Comparison of ENCODE assay signal across 8 cellular contexts in genomic region chrX:119942173-119942819, GRCh38. TPM values are rescaled to one million over a fixed set of nuclear protein-coding genes. Genes with fewer than 3 reads are reported as not detected.
DNase-seq lines count a peak whose midpoint lies in the region; ATAC-seq and TF ChIP-seq lines count a peak whose summit lies in the region.

No MANE protein-coding gene starts in this region.

- no peak for ATAC-seq in WTC11
- no peak for ATAC-seq in GM18502 (IDR thresholded peaks at IDR 0.05; ENCODE audit: poor library complexity, unreplicated experiment)

- no peaks in the 10 kb centered on the region for H3K9me3 ChIP-seq in hepatocyte (ENCODE audit: low read depth)

- peak overlapping the region; percentile 92 for H3K27ac ChIP-seq in hepatocyte
- peak overlapping the region in 8 of 21 experiments; percentile 81 to 91 (median 89) for H3K27ac ChIP-seq in skin epidermis

- H3K36me3 Mint-ChIP-seq in WTC11 = peaks cover 2% of the 10 kb centered on the region; the same call in 1 of the 2 replicates

- 64% methylated on average over 13 of the region's 13 CpGs for WGBS in hepatocyte (ENCODE audit: low lambda C conversion rate, missing lambda C conversion rate)

- peaks cover 17% of the 10 kb centered on the region for H3K79me2 ChIP-seq in hepatocyte

- no peaks in the 10 kb centered on the region for H3K9me3 Mint-ChIP-seq in WTC11

- CTCF ChIA-PET in WTC11 (lab: Charles Lee) = interaction anchor here (1.8 kb wide), 1 partner anchor 55 kb away, joined by 6 read pairs; no protein-coding TSS in a partner anchor

- peaks cover 4% of the 10 kb centered on the region; the same call in 1 of the 2 replicates for H3K4me1 Mint-ChIP-seq in WTC11

- H3K4me3 ChIP-seq in H7 (ENCODE audit: insufficient read depth, low read depth, low read length) (peak overlapping the region; percentile 78), hepatocyte (peak overlapping the region; percentile 38), skin epidermis (peak overlapping the region; percentile 56 to 81 (median 64))

- no peak for TF ChIP-seq CTCF in WTC11 (IDR thresholded peaks at IDR 0.05)
- TF ChIP-seq CTCF in hepatocyte (IDR thresholded peaks at IDR 0.05; ENCODE audit: poor library complexity) = no peak

- H3K36me3 ChIP-seq in H7 (replicated peaks; ENCODE audit: control insufficient read depth, insufficient read depth, low read length) (no peaks in the 10 kb centered on the region), hepatocyte (replicated peaks; ENCODE audit: insufficient read depth, low read depth) (no peaks in the 10 kb centered on the region)

- peak overlapping the region; percentile 97 for H3K4me3 Mint-ChIP-seq in WTC11

- no peak overlapping the region for H2AFZ ChIP-seq in hepatocyte

- no peaks in the 10 kb centered on the region for H4K20me1 ChIP-seq in hepatocyte (ENCODE audit: insufficient read depth, poor library complexity, severe bottlenecking)

- peak overlapping the region; percentile 97 for H3K27ac Mint-ChIP-seq in WTC11

- DNase-seq in H7 (no peak), WTC11 (ENCODE audit: low spot score) (no peak), hepatocyte (ENCODE audit: low spot score) (no peak), NK-92 (lab: John Stamatoyannopoulos, UW; ENCODE audit: unreplicated experiment) (no peak), NCI-H748 (lab: John Stamatoyannopoulos, UW; ENCODE audit: unreplicated experiment) (no peak), NCI-H82 (lab: John Stamatoyannopoulos, UW) (no peak)

- POLR2A ChIA-PET in WTC11 (lab: Charles Lee) = no interaction called here

- peak overlapping the region; percentile 83 for H3K4me2 ChIP-seq in hepatocyte

- no peaks in the 10 kb centered on the region for H3K9me2 ChIP-seq in hepatocyte (replicated peaks; ENCODE audit: insufficient read depth)

- no peaks in the 10 kb centered on the region for H3K4me1 ChIP-seq in hepatocyte (ENCODE audit: insufficient read depth)

- no peaks in the 10 kb centered on the region for H3K27me3 Mint-ChIP-seq in WTC11 (ENCODE audit: low read depth)

- H3K27me3 ChIP-seq in H7 (ENCODE audit: control insufficient read depth, insufficient read depth, low read length) (no peaks in the 10 kb centered on the region), hepatocyte (no peaks in the 10 kb centered on the region)

TF ChIP-seq in WTC11, 78 proteins besides CTCF, POLR2A, EP300 and RAD21:
- no peak for TF ChIP-seq AFF4 (CRISPR knock-in tag; IDR thresholded peaks at IDR 0.05; ENCODE audit: borderline replicate concordance)
- no peak for TF ChIP-seq NR1H2 (CRISPR knock-in tag; IDR thresholded peaks at IDR 0.05)

RNA-seq across cellular contexts. Expression of gene NKAP, which starts 1.3 kb away (rescaled TPM):
- total RNA-seq in H7 (2014; rRNA removed; shearing (Covaris generic)) = 4.8 and 5.5 TPM in 2 replicates
- 6.4 to 6.9 TPM (median 6.7 TPM) in 3 replicates for total RNA-seq in WTC11 (2021)
- 7.1 and 7.7 TPM in 2 replicates for total RNA-seq in hepatocyte
- polyA plus RNA-seq in hepatocyte = 4.3 and 4.4 TPM in 2 replicates

RNA-seq across cellular contexts. Expression of gene AKAP14, which starts 46.6 kb away (rescaled TPM):
- not detected in 2 replicates for total RNA-seq in H7 (2014; rRNA removed; shearing (Covaris generic))
- total RNA-seq in WTC11 (2021) (0.85 to 1.6 TPM in 2 of 3 replicates, not detected in the other), hepatocyte (not detected in 2 replicates)
- polyA plus RNA-seq in hepatocyte = not detected in 2 replicates
